In genomic region chrX:115949900-115950822, GRCh38 we compare ENCODE assay signal across 1 cellular context.
TF ChIP-seq lines count a peak whose summit lies in the region.

No MANE protein-coding gene starts in this region.

TF ChIP-seq in HEK293, 187 proteins besides CTCF, POLR2A, EP300 and RAD21 (continued from another document and continues in another):
- TF ChIP-seq AEBP2 (tag by site-specific recombination; IDR thresholded peaks at IDR 0.05; ENCODE audit: borderline replicate concordance) (no peak), ZFP41 (tag by site-specific recombination; IDR thresholded peaks at IDR 0.05; ENCODE audit: borderline replicate concordance) (no peak), RBAK (tag by site-specific recombination; IDR thresholded peaks at IDR 0.05) (no peak), ZNF350 (tag by site-specific recombination; IDR thresholded peaks at IDR 0.05) (no peak), ZNF521 (tag by site-specific recombination; IDR thresholded peaks at IDR 0.05) (no peak), ZNF692 (tag by site-specific recombination; IDR thresholded peaks at IDR 0.05) (peak; percentile 85), ZNF549 (tag by site-specific recombination; IDR thresholded peaks at IDR 0.05) (no peak), BCL11A (tag by site-specific recombination; IDR thresholded peaks at IDR 0.05; ENCODE audit: low read depth) (no peak), ZNF175 (tag by site-specific recombination; IDR thresholded peaks at IDR 0.05) (no peak), GLIS1 (tag by site-specific recombination; IDR thresholded peaks at IDR 0.05) (peak; percentile 74), ZBTB10 (tag by site-specific recombination; IDR thresholded peaks at IDR 0.05) (no peak), ZBTB11 (tag by site-specific recombination; conservative IDR thresholded peaks at IDR 0.05; ENCODE audit: low read depth) (peak; percentile 39; the same call in 1 of the 2 replicates), ZNF239 (tag by site-specific recombination; IDR thresholded peaks at IDR 0.05) (no peak), BCL6B (tag by site-specific recombination; IDR thresholded peaks at IDR 0.05) (no peak), PRDM1 (tag by site-specific recombination; IDR thresholded peaks at IDR 0.05) (no peak), WT1 (tag by site-specific recombination; IDR thresholded peaks at IDR 0.05) (no peak), ZNF529 (tag by site-specific recombination; IDR thresholded peaks at IDR 0.05; ENCODE audit: insufficient replicate concordance) (no peak), ZNF561 (tag by site-specific recombination; IDR thresholded peaks at IDR 0.05; ENCODE audit: borderline replicate concordance) (peak; percentile 22; the same call in 1 of the 2 replicates), ZBTB6 (tag by site-specific recombination; IDR thresholded peaks at IDR 0.05) (no peak), ZFP3 (tag by site-specific recombination; IDR thresholded peaks at IDR 0.05; ENCODE audit: low read depth) (no peak), ZNF112 (tag by site-specific recombination; IDR thresholded peaks at IDR 0.05) (no peak), ZNF341 (tag by site-specific recombination; IDR thresholded peaks at IDR 0.05; ENCODE audit: low read depth) (no peak), ZNF138 (tag by site-specific recombination; IDR thresholded peaks at IDR 0.05; ENCODE audit: borderline replicate concordance) (no peak), ZNF169 (tag by site-specific recombination; IDR thresholded peaks at IDR 0.05) (no peak), SP7 (tag by site-specific recombination; IDR thresholded peaks at IDR 0.05) (no peak), ZSCAN30 (tag by site-specific recombination; IDR thresholded peaks at IDR 0.05) (peak; percentile 65; the same call in 1 of the 2 replicates), ZNF221 (tag by site-specific recombination; IDR thresholded peaks at IDR 0.05; ENCODE audit: borderline replicate concordance) (no peak), ZNF146 (tag by site-specific recombination; IDR thresholded peaks at IDR 0.05) (no peak), ZNF121 (tag by site-specific recombination; IDR thresholded peaks at IDR 0.05) (0 out of 2 replicates have a peak, but pooled peaks have one; percentile 17), PRDM10 (tag by site-specific recombination; IDR thresholded peaks at IDR 0.05) (peak; percentile 32; the same call in 1 of the 2 replicates), KLF17 (tag by site-specific recombination; IDR thresholded peaks at IDR 0.05) (peak; percentile 82), ZNF155 (tag by site-specific recombination; IDR thresholded peaks at IDR 0.05) (no peak), KLF9 (tag by site-specific recombination; IDR thresholded peaks at IDR 0.05; ENCODE audit: low read depth) (no peak), ZNF274 (IDR thresholded peaks at IDR 0.05; ENCODE audit: low read length) (no peak), ZNF274 (tag by site-specific recombination; IDR thresholded peaks at IDR 0.05; ENCODE audit: borderline replicate concordance) (no peak), ATF2 (tag by site-specific recombination; IDR thresholded peaks at IDR 0.05; ENCODE audit: low read depth) (no peak), ZNF473 (tag by site-specific recombination; IDR thresholded peaks at IDR 0.05) (no peak), ZNF223 (tag by site-specific recombination; IDR thresholded peaks at IDR 0.05) (peak; percentile 80), ZNF132 (tag by site-specific recombination; IDR thresholded peaks at IDR 0.05; ENCODE audit: borderline replicate concordance) (no peak), ZNF624 (tag by site-specific recombination; IDR thresholded peaks at IDR 0.05) (no peak), ZNF555 (tag by site-specific recombination; conservative IDR thresholded peaks at IDR 0.05) (no peak)
